ENCODE assay signal across 1 cellular context in genomic region chr3:5276953-5277352, GRCh38.
TF ChIP-seq lines count a peak whose summit lies in the region.

No MANE protein-coding gene starts in this region.

TF ChIP-seq in GM12878, 131 proteins besides CTCF, POLR2A, EP300 and RAD21 (continued from another document):
- TF ChIP-seq, protein P1, sequence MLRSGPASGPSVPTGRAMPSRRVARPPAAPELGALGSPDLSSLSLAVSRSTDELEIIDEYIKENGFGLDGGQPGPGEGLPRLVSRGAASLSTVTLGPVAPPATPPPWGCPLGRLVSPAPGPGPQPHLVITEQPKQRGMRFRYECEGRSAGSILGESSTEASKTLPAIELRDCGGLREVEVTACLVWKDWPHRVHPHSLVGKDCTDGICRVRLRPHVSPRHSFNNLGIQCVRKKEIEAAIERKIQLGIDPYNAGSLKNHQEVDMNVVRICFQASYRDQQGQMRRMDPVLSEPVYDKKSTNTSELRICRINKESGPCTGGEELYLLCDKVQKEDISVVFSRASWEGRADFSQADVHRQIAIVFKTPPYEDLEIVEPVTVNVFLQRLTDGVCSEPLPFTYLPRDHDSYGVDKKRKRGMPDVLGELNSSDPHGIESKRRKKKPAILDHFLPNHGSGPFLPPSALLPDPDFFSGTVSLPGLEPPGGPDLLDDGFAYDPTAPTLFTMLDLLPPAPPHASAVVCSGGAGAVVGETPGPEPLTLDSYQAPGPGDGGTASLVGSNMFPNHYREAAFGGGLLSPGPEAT (IDR thresholded peaks at IDR 0.05; ENCODE audit: low read depth), result peak; percentile 17; the same call in 1 of the 2 replicates
- TF ChIP-seq GABPA (IDR thresholded peaks at IDR 0.05; ENCODE audit: low read depth), result no peak
- peak; percentile 61; the same call in 1 of the 2 replicates for TF ChIP-seq RAD51 (IDR thresholded peaks at IDR 0.05)
- peak in 1 of 2 experiments; percentile 14; a peak in 1 of 4 replicates for TF ChIP-seq IKZF2 (IDR thresholded peaks at IDR 0.05)
- no peak for TF ChIP-seq NRF1 (conservative IDR thresholded peaks at IDR 0.05; ENCODE audit: low read depth, low read length)
- no peak for TF ChIP-seq GATAD2B (conservative IDR thresholded peaks at IDR 0.05; ENCODE audit: low read depth)
- TF ChIP-seq BHLHE40 (IDR thresholded peaks at IDR 0.05; ENCODE audit: borderline replicate concordance in 1 of 2, low read depth in 2 of 2, low read length in 1 of 2), result peak; percentile 75 to 82; a peak in 3 of 4 replicates
- no peak for TF ChIP-seq PAX8 (IDR thresholded peaks at IDR 0.05)
